ENCODE assay signal across 1 cellular context in the genomic region with DNA sequence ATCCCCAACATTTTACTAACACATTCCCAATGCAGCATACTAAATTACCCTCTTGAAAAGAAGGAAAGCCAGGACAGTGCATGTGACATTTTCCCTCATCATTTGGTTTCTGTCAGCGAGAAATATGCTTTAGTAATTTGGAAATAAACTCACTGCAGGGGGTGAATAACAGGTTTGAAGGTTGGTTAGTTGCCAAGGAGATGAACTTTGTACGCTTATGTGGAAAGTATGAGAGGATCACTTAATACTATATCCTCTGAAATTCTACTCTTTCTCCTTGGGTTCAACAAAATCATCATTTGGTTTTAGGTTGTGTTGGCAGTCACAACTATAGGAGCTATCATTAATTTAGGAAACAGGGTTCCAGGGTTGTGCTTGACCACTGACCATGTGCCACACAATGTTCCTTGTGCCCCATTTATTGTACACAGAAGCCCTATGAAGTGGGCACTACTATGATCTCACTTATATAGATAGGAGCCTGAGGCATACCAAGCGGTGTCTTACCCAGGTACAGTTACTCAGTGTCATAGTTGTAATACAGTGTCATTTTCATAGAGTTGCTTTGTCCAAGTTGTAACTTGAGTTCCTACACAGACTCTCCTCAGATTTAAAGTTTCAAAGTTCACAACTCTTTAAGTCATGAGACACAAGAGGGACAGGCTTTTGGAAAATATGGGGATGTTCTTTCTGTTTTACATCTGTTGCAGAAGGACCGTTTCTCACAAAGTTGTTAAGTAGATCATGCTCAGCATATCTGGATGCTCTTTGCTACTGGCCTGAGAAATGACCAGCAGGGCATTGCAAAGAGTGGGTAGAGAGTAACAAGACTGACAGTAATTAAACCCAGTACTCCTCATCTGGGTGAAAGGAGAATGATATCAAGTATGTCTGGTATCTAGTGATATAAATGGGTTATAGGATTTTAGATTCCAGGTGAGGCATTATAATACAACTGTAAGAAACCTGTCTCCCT.
TF ChIP-seq lines count a peak whose summit lies in the region.

No MANE protein-coding gene starts in this region.

TF ChIP-seq in GM12878, 131 proteins besides CTCF, POLR2A, EP300 and RAD21 (continued from another document):
- TF ChIP-seq, protein P1, sequence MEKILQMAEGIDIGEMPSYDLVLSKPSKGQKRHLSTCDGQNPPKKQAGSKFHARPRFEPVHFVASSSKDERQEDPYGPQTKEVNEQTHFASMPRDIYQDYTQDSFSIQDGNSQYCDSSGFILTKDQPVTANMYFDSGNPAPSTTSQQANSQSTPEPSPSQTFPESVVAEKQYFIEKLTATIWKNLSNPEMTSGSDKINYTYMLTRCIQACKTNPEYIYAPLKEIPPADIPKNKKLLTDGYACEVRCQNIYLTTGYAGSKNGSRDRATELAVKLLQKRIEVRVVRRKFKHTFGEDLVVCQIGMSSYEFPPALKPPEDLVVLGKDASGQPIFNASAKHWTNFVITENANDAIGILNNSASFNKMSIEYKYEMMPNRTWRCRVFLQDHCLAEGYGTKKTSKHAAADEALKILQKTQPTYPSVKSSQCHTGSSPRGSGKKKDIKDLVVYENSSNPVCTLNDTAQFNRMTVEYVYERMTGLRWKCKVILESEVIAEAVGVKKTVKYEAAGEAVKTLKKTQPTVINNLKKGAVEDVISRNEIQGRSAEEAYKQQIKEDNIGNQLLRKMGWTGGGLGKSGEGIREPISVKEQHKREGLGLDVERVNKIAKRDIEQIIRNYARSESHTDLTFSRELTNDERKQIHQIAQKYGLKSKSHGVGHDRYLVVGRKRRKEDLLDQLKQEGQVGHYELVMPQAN (conservative IDR thresholded peaks at IDR 0.05) = no peak
- TF ChIP-seq JUND (IDR thresholded peaks at IDR 0.05; ENCODE audit: low read depth, low read length) (no peak), RUNX3 (IDR thresholded peaks at IDR 0.05; ENCODE audit: low read length) (no peak), SMAD1 (IDR thresholded peaks at IDR 0.05; ENCODE audit: low read depth, partially characterized antibody) (no peak), POU2F2 (IDR thresholded peaks at IDR 0.05; ENCODE audit: borderline replicate concordance, low read depth, low read length) (no peak), SREBF2 (IDR thresholded peaks at IDR 0.05; ENCODE audit: low read length) (no peak), FOXM1 (IDR thresholded peaks at IDR 0.05; ENCODE audit: low read depth, low read length) (no peak), YBX1 (IDR thresholded peaks at IDR 0.05) (no peak), NRF1 (conservative IDR thresholded peaks at IDR 0.05; ENCODE audit: low read depth, low read length) (no peak), MYB (IDR thresholded peaks at IDR 0.05; ENCODE audit: borderline replicate concordance, low read depth, low read length) (no peak), CBX5 (IDR thresholded peaks at IDR 0.05; ENCODE audit: low read depth) (no peak), KDM1A (IDR thresholded peaks at IDR 0.05; ENCODE audit: borderline replicate concordance) (no peak)
- TF ChIP-seq, protein P2, sequence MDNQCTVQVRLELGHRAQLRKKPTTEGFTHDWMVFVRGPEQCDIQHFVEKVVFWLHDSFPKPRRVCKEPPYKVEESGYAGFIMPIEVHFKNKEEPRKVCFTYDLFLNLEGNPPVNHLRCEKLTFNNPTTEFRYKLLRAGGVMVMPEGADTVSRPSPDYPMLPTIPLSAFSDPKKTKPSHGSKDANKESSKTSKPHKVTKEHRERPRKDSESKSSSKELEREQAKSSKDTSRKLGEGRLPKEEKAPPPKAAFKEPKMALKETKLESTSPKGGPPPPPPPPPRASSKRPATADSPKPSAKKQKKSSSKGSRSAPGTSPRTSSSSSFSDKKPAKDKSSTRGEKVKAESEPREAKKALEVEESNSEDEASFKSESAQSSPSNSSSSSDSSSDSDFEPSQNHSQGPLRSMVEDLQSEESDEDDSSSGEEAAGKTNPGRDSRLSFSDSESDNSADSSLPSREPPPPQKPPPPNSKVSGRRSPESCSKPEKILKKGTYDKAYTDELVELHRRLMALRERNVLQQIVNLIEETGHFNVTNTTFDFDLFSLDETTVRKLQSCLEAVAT (IDR thresholded peaks at IDR 0.05) = no peak
